ENCODE assay signal across 7 cellular contexts in genomic region chr2:132449868-132450267, GRCh38.
"Had no signal": no experiment of that assay in that cellular context is flagged by ENCODE, and none has a peak within 500 bp of the region (broad histone marks: within the 10 kb centered on the region; RNA-seq: fewer than 3 reads in every experiment).

No MANE protein-coding gene starts in this region.

- H3K4me3 ChIP-seq: GM23248, HAP-1 had no signal

- DNase-seq: GM23248, GOT3, H7, HFFc6, IMR-90 had no signal

- H3K36me3 ChIP-seq: HAP-1 had no signal

- H3K4me1 ChIP-seq: HAP-1 had no signal

- H3K27ac ChIP-seq: GM23248 had no signal

- H2AFZ ChIP-seq: GM23248 had no signal

- H3K9me3 ChIP-seq: HAP-1 had no signal

- ATAC-seq: HCT116 had no signal

- H3K9ac ChIP-seq: GM23248 had no signal
